ENCODE assay signal across 10 cellular contexts in the genomic region with DNA sequence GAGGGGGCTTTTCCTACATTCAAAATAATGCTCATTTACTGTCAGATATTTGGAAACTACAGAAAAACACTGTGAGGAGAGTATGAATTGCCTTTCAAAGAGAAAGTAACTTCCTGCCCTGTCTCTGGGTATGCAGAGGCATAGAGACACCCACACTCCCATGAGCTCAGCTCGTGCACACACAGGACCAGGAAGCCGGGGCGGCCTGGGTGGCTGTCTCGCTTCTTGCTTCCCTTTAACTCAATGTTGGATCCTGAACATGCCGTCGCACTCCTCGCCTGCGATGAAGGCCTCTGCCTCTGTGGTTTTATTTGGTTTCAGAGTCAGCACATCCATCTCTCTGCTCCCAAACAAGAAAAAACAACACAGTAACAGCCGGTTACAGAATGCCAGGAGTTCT. TPM values are rescaled to one million over a fixed set of nuclear protein-coding genes. Genes with fewer than 3 reads are reported as not detected.
A peak's percentile ranks its signal among the peaks of the same experiment; 100 is the strongest.
DNase-seq lines count a peak whose midpoint lies in the region; ATAC-seq and TF ChIP-seq lines count a peak whose summit lies in the region.
"Had no signal": no experiment of that assay in that cellular context is flagged by ENCODE, and none has a peak within 500 bp of the region (broad histone marks: within the 10 kb centered on the region; RNA-seq: fewer than 3 reads in every experiment).

No MANE protein-coding gene starts in this region.

- no peak for TF ChIP-seq POLR2A in breast epithelium (IDR thresholded peaks at IDR 0.05)

- H3K36me3 ChIP-seq in breast epithelium, result no peaks in the 10 kb centered on the region

- peak overlapping the region; percentile 25 for H3K27ac Mint-ChIP-seq in activated naive CD4-positive, alpha-beta T cell treated with anti-CD3 and anti-CD28 coated beads, Interleukin-2, amount 10 ng/mL, durations not matched to agents 7 days and 5 days

- H3K9me3 ChIP-seq in breast epithelium, result no peaks in the 10 kb centered on the region

- no peaks in the 10 kb centered on the region for H3K27me3 Mint-ChIP-seq in activated naive CD4-positive, alpha-beta T cell treated with anti-CD3 and anti-CD28 coated beads, Interleukin-2, amount 10 ng/mL, durations not matched to agents 7 days and 5 days

- no peak overlapping the region for H3K4me3 ChIP-seq in breast epithelium

- CTCF ChIA-PET in activated naive CD4-positive, alpha-beta T cell treated with anti-CD3 and anti-CD28 coated beads, Interleukin-2, amount 10 ng/mL, durations not matched to agents 7 days and 5 days (lab: Charles Lee), result no interaction called here

- H3K36me3 Mint-ChIP-seq in activated naive CD4-positive, alpha-beta T cell treated with anti-CD3 and anti-CD28 coated beads, Interleukin-2, amount 10 ng/mL, durations not matched to agents 7 days and 5 days, result no peaks in the 10 kb centered on the region

- H3K27me3 ChIP-seq in breast epithelium, result no peaks in the 10 kb centered on the region

- H3K4me1 ChIP-seq in breast epithelium, result no peaks in the 10 kb centered on the region

- DNase-seq in activated naive CD4-positive, alpha-beta T cell treated with anti-CD3 and anti-CD28 coated beads, Interleukin-2, amount 10 ng/mL, durations not matched to agents 7 days and 5 days, result peak; percentile 28
- DNase-seq in stimulated activated CD4-positive, alpha-beta T cell treated with anti-CD3 and anti-CD28 coated beads, Interleukin-4, amount 100 ng/mL, for 1 hour, result peak; percentile 47
- DNase-seq in breast epithelium (ENCODE audit: low spot score in 2 of 2) (no peak), GM20000 (ENCODE audit: low spot score) (no peak), NCI-H2171 (lab: John Stamatoyannopoulos, UW) (no peak)
- DNase-seq: Right ventricle myocardium superior had no signal

- H3K4me1 Mint-ChIP-seq in activated naive CD4-positive, alpha-beta T cell treated with anti-CD3 and anti-CD28 coated beads, Interleukin-2, amount 10 ng/mL, durations not matched to agents 7 days and 5 days, result peaks cover 5% of the 10 kb centered on the region

- H3K4me3 Mint-ChIP-seq in activated naive CD4-positive, alpha-beta T cell treated with anti-CD3 and anti-CD28 coated beads, Interleukin-2, amount 10 ng/mL, durations not matched to agents 7 days and 5 days, result no peak overlapping the region

- H3K27ac ChIP-seq in breast epithelium, result peak overlapping the region in 1 of 2 donors; percentile 40

- ATAC-seq in GM19035 (IDR thresholded peaks at IDR 0.05; ENCODE audit: unreplicated experiment) (peak; percentile 60), HG03442 (IDR thresholded peaks at IDR 0.05; ENCODE audit: unreplicated experiment) (peak; percentile 64)

- TF ChIP-seq CTCF in breast epithelium (IDR thresholded peaks at IDR 0.05) (no peak), GM20000 (IDR thresholded peaks at IDR 0.05; ENCODE audit: extremely low read depth, missing control alignments) (no peak)

- H3K9me3 Mint-ChIP-seq in activated naive CD4-positive, alpha-beta T cell treated with anti-CD3 and anti-CD28 coated beads, Interleukin-2, amount 10 ng/mL, durations not matched to agents 7 days and 5 days, result peaks cover 1% of the 10 kb centered on the region

- intact Hi-C loops in breast epithelium (cut with DNase I; ENCODE audit: low total_unique reads), result no loop called here

RNA-seq across cellular contexts. Expression of gene GPR78, which starts 40.1 kb away (rescaled TPM):
- under 1 TPM in 2 of 3 donors, not detected in 1; 0.15 to 0.33 TPM for total RNA-seq in breast epithelium
- total RNA-seq: lung microvascular endothelial cell, pulmonary artery endothelial cell, Right ventricle myocardium superior had no signal

RNA-seq across cellular contexts. Expression of gene CPZ, which starts 52.5 kb away (rescaled TPM):
- 10 to 100 TPM in 1 of 3 donors, 1 to 10 TPM in 2; 2.9 to 13.4 (median 7.5) TPM for total RNA-seq in breast epithelium
- total RNA-seq: lung microvascular endothelial cell, pulmonary artery endothelial cell, Right ventricle myocardium superior had no signal

Comparison
In these comparisons a context has a peak if more than half of its experiments do, and no peak if none do; other contexts are left out.
1. DNase-seq: peak in activated naive CD4-positive, alpha-beta T cell treated with anti-CD3 and anti-CD28 coated beads, Interleukin-2, amount 10 ng/mL, durations not matched to agents 7 days and 5 days (single experiment) and stimulated activated CD4-positive, alpha-beta T cell treated with anti-CD3 and anti-CD28 coated beads, Interleukin-4, amount 100 ng/mL, for 1 hour (single experiment); none in breast epithelium (0 of 2), GM20000 (single experiment) and NCI-H2171 (single experiment).